In the genomic region with DNA sequence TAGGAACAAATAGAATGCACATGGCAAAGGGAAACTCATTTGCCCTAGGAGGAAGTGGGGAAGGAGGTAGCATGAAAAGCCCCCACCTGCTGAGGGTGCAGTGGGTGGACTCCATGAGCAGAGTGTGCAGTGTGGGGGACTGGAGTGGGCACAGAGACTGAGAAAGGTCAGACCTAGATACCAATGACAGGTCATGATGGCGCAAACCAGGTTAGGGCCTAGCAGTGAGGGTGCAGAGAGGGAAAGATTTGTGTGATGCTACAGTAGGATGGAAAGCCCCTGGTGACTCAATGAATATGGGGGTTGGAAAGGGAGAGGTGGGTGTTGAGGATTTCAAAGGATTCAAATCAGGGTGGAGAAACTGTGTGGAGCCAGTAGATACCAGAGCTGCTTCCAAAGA, we compare ENCODE assay signal across 23 cellular contexts.
"Had no signal": no experiment of that assay in that cellular context is flagged by ENCODE, and none has a peak within 500 bp of the region (broad histone marks: within the 10 kb centered on the region; RNA-seq: fewer than 3 reads in every experiment).

No MANE protein-coding gene starts in this region.

- H3K4me3 Mint-ChIP-seq: dendritic cell treated with granulocyte-macrophage colony-stimulating factor and Interleukin-4, amounts not matched to agents 40 ng/mL and 50 ng/mL, for 4 days; immature natural killer cell; nephron had no signal

- H3K36me3 Mint-ChIP-seq: activated naive CD4-positive, alpha-beta T cell treated with anti-CD3 and anti-CD28 coated beads, Interleukin-2, amount 50 U/mL, for 72 hours; immature natural killer cell had no signal

- H3K4me1 Mint-ChIP-seq: immature natural killer cell had no signal

- H3K27ac Mint-ChIP-seq: activated naive CD4-positive, alpha-beta T cell treated with anti-CD3 and anti-CD28 coated beads, Interleukin-2, amount 50 U/mL, for 72 hours; dendritic cell treated with granulocyte-macrophage colony-stimulating factor and Interleukin-4, amounts not matched to agents 40 ng/mL and 50 ng/mL, for 4 days; immature natural killer cell; nephron had no signal

- H3K9me3 Mint-ChIP-seq: dendritic cell treated with granulocyte-macrophage colony-stimulating factor and Interleukin-4, amounts not matched to agents 40 ng/mL and 50 ng/mL, for 4 days; immature natural killer cell had no signal

- ATAC-seq: foreskin keratinocyte had no signal

- H3K4me3 ChIP-seq: esophagus muscularis mucosa, heart left ventricle, right lobe of liver, skin epidermis, testis, transverse colon, uterus had no signal

- H3K27ac ChIP-seq: brain microvascular endothelial cell, foreskin keratinocyte, heart left ventricle, skin epidermis, testis, transverse colon, uterus, VCaP had no signal

- DNase-seq: activated CD4-positive, alpha-beta T cell treated with anti-CD3 and anti-CD28 coated beads for 48 hours; activated CD4-positive, alpha-beta T cell treated with anti-CD3 and anti-CD28 coated beads, Interleukin-2, amount 50 U/mL, for 48 hours; activated CD8-positive, alpha-beta memory T cell treated with anti-CD3 and anti-CD28 coated beads, Interleukin-2, amount 50 U/mL, for 48 hours; activated naive CD4-positive, alpha-beta T cell; activated T-cell treated with anti-CD3 and anti-CD28 coated beads, Interleukin-2, amount 50 U/mL, for 48 hours; brain microvascular endothelial cell; foreskin keratinocyte; heart left ventricle; immature natural killer cell; kidney; mesendoderm; stimulated activated CD4-positive, alpha-beta T cell treated with anti-CD3 and anti-CD28 coated beads, Interleukin-12 subunit alpha, Interleukin-12 subunit beta, amount 100 ng/mL, for 4 hours; stimulated activated CD4-positive, alpha-beta T cell treated with anti-CD3 and anti-CD28 coated beads, Interleukin-4, amount 100 ng/mL, for 1 hour; transverse colon; uterus had no signal
